In the genomic region with DNA sequence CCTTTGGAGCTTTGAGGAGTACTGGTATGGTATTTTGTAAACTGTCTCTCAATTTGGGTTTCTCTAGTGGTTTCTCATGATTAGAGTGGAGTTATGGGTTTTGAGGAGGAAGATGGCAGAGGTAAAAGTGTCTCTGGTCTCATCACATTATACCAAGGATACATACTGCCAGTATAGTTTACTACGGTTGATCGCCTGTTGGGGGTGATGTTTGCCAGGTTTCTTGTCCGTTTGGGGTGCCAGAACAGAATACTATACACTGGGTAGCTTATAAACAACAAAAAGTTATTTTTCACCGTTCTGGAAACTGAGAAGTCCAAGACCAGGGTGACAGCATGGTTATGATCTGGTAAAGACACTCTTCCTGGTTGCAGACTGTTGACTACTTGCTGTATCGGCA, we compare ENCODE assay signal across 2 cellular contexts.
TF ChIP-seq lines count a peak whose summit lies in the region.

No MANE protein-coding gene starts in this region.

TF ChIP-seq in GM23338, 12 proteins besides CTCF, POLR2A, EP300 and RAD21:
- TF ChIP-seq, protein P1, sequence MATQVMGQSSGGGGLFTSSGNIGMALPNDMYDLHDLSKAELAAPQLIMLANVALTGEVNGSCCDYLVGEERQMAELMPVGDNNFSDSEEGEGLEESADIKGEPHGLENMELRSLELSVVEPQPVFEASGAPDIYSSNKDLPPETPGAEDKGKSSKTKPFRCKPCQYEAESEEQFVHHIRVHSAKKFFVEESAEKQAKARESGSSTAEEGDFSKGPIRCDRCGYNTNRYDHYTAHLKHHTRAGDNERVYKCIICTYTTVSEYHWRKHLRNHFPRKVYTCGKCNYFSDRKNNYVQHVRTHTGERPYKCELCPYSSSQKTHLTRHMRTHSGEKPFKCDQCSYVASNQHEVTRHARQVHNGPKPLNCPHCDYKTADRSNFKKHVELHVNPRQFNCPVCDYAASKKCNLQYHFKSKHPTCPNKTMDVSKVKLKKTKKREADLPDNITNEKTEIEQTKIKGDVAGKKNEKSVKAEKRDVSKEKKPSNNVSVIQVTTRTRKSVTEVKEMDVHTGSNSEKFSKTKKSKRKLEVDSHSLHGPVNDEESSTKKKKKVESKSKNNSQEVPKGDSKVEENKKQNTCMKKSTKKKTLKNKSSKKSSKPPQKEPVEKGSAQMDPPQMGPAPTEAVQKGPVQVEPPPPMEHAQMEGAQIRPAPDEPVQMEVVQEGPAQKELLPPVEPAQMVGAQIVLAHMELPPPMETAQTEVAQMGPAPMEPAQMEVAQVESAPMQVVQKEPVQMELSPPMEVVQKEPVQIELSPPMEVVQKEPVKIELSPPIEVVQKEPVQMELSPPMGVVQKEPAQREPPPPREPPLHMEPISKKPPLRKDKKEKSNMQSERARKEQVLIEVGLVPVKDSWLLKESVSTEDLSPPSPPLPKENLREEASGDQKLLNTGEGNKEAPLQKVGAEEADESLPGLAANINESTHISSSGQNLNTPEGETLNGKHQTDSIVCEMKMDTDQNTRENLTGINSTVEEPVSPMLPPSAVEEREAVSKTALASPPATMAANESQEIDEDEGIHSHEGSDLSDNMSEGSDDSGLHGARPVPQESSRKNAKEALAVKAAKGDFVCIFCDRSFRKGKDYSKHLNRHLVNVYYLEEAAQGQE (IDR thresholded peaks at IDR 0.05; ENCODE audit: unreplicated experiment), result no peak
- TF ChIP-seq NANOG (IDR thresholded peaks at IDR 0.05; ENCODE audit: borderline replicate concordance) (no peak), EZH2 (IDR thresholded peaks at IDR 0.05; ENCODE audit: low read depth, unreplicated experiment) (no peak), EZH2phosphoT487 (IDR thresholded peaks at IDR 0.05; ENCODE audit: unreplicated experiment) (no peak), ZNF331 (CRISPR knock-in tag; IDR thresholded peaks at IDR 0.05; ENCODE audit: low read depth) (no peak), CREB1 (CRISPR knock-in tag; IDR thresholded peaks at IDR 0.05; ENCODE audit: low read depth) (no peak)
- TF ChIP-seq, protein P2, sequence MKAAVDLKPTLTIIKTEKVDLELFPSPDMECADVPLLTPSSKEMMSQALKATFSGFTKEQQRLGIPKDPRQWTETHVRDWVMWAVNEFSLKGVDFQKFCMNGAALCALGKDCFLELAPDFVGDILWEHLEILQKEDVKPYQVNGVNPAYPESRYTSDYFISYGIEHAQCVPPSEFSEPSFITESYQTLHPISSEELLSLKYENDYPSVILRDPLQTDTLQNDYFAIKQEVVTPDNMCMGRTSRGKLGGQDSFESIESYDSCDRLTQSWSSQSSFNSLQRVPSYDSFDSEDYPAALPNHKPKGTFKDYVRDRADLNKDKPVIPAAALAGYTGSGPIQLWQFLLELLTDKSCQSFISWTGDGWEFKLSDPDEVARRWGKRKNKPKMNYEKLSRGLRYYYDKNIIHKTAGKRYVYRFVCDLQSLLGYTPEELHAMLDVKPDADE (IDR thresholded peaks at IDR 0.05), result no peak

TF ChIP-seq in H1, 55 proteins besides CTCF, POLR2A, EP300 and RAD21:
- no peak for TF ChIP-seq SRF (IDR thresholded peaks at IDR 0.05; ENCODE audit: low read depth, low read length)
